ENCODE assay signal across 14 cellular contexts in genomic region chr16:11025120-11025531, GRCh38.
DNase-seq lines count a peak whose midpoint lies in the region; ATAC-seq and TF ChIP-seq lines count a peak whose summit lies in the region.
"Had no signal": no experiment of that assay in that cellular context is flagged by ENCODE, and none has a peak within 500 bp of the region (broad histone marks: within the 10 kb centered on the region; RNA-seq: fewer than 3 reads in every experiment).

No MANE protein-coding gene starts in this region.

- H3K27me3 ChIP-seq in left ventricle myocardium inferior (ENCODE audit: low read depth), result no peaks in the 10 kb centered on the region

- H3K4me3 Mint-ChIP-seq in stimulated activated naive CD8-positive, alpha-beta T cell treated with anti-CD3 and anti-CD28 coated beads, Interleukin-15, amount 100 ng/mL, for 72 hours, result no peak overlapping the region
- H3K4me3 Mint-ChIP-seq: activated B cell treated with CpG ODN at 0.5 μM for 24 hours had no signal

- no peak for TF ChIP-seq CTCF in left ventricle myocardium inferior (IDR thresholded peaks at IDR 0.05; ENCODE audit: borderline replicate concordance)

- H3K36me3 ChIP-seq in left ventricle myocardium inferior, result peaks cover 69% of the 10 kb centered on the region

- intact Hi-C loops in left ventricle myocardium inferior (cut with micrococcal nuclease), result no loop called here
- intact Hi-C loops in left ventricle myocardium superior (cut with micrococcal nuclease), result no loop called here

- no peak for DNase-seq in left ventricle myocardium inferior
- no peak for DNase-seq in left ventricle myocardium superior
- DNase-seq in NOMO-1 treated with DMSO at 0.1 percent for 48 hours (lab: John Stamatoyannopoulos, UW; ENCODE audit: unreplicated experiment), result peak; percentile 53
- DNase-seq in stimulated activated naive CD8-positive, alpha-beta T cell treated with anti-CD3 and anti-CD28 coated beads, Interleukin-15, amount 100 ng/mL, for 72 hours, result no peak
- DNase-seq in inferior parietal cortex (ENCODE audit: extremely low spot score), result no peak
- no peak for DNase-seq in AG08396 (ENCODE audit: low spot score)
- DNase-seq: activated B cell treated with CpG ODN at 0.5 μM for 24 hours; AML-193; amygdala; effector CD8-positive, alpha-beta T cell; glutamatergic neuron had no signal

- peaks cover 32% of the 10 kb centered on the region for H3K9me3 ChIP-seq in left ventricle myocardium inferior (replicated peaks)

- peaks cover 22 to 35% of the 10 kb centered on the region in 2 donors for H3K9me3 Mint-ChIP-seq in stimulated activated naive CD8-positive, alpha-beta T cell treated with anti-CD3 and anti-CD28 coated beads, Interleukin-15, amount 100 ng/mL, for 72 hours

- H3K4me3 ChIP-seq in left ventricle myocardium inferior, result no peak overlapping the region

- peaks cover 10% of the 10 kb centered on the region for H3K4me1 Mint-ChIP-seq in stimulated activated naive CD8-positive, alpha-beta T cell treated with anti-CD3 and anti-CD28 coated beads, Interleukin-15, amount 100 ng/mL, for 72 hours

- H3K4me1 ChIP-seq in left ventricle myocardium inferior, result peaks cover 22% of the 10 kb centered on the region
- H3K4me1 ChIP-seq: parathyroid adenoma had no signal

- ATAC-seq in left ventricle myocardium superior, result no peak
- ATAC-seq in HG02759 (IDR thresholded peaks at IDR 0.05; ENCODE audit: unreplicated experiment), result peak; percentile 78
- peak; percentile 95 for ATAC-seq in stimulated activated naive CD8-positive, alpha-beta T cell treated with anti-CD3 and anti-CD28 coated beads, Interleukin-15, amount 100 ng/mL, for 72 hours
- ATAC-seq in GM18519 (IDR thresholded peaks at IDR 0.05; ENCODE audit: low FRiP score, unreplicated experiment), result no peak

- H3K27ac Mint-ChIP-seq in stimulated activated naive CD8-positive, alpha-beta T cell treated with anti-CD3 and anti-CD28 coated beads, Interleukin-15, amount 100 ng/mL, for 72 hours, result no peak overlapping the region
- H3K27ac Mint-ChIP-seq: activated B cell treated with CpG ODN at 0.5 μM for 24 hours had no signal

- H3K27me3 Mint-ChIP-seq in stimulated activated naive CD8-positive, alpha-beta T cell treated with anti-CD3 and anti-CD28 coated beads, Interleukin-15, amount 100 ng/mL, for 72 hours, result no peaks in the 10 kb centered on the region
- H3K27me3 Mint-ChIP-seq: activated B cell treated with CpG ODN at 0.5 μM for 24 hours had no signal

- H3K27ac ChIP-seq in left ventricle myocardium inferior (replicated peaks), result peak overlapping the region; percentile 50
- H3K27ac ChIP-seq: parathyroid adenoma had no signal

Comparison
In these comparisons a context has a peak if more than half of its experiments do, and no peak if none do; other contexts are left out.
1. ATAC-seq: peak in HG02759 (single experiment) and stimulated activated naive CD8-positive, alpha-beta T cell treated with anti-CD3 and anti-CD28 coated beads, Interleukin-15, amount 100 ng/mL, for 72 hours (single experiment); none in left ventricle myocardium superior (single experiment) and GM18519 (single experiment).